33 cellular contexts compared by ENCODE assay signal in genomic region chr5:108184940-108185339, GRCh38.
"Had no signal": no experiment of that assay in that cellular context is flagged by ENCODE, and none has a peak within 500 bp of the region (broad histone marks: within the 10 kb centered on the region; RNA-seq: fewer than 3 reads in every experiment).

No MANE protein-coding gene starts in this region.

- H3K4me1 ChIP-seq: adrenal gland, body of pancreas, breast epithelium had no signal

- H3K36me3 ChIP-seq: adrenal gland, brain microvascular endothelial cell, breast epithelium had no signal

- H3K27ac ChIP-seq: adrenal gland, body of pancreas, brain microvascular endothelial cell, breast epithelium, VCaP had no signal

- H3K9me3 ChIP-seq: adrenal gland, body of pancreas, breast epithelium had no signal

- DNase-seq: activated B cell treated with CpG ODN at 0.5 μM for 24 hours; activated CD4-positive, alpha-beta memory T cell treated with anti-CD3 and anti-CD28 coated beads for 36 hours; activated CD4-positive, alpha-beta T cell treated with anti-CD3 and anti-CD28 coated beads for 4 hours; activated CD4-positive, alpha-beta T cell treated with anti-CD3 and anti-CD28 coated beads, Interleukin-2, amount 10 ng/mL, durations not matched to agents 24 days and 14 days; activated CD4-positive, alpha-beta T cell treated with anti-CD3 and anti-CD28 coated beads, Interleukin-2, amount 50 U/mL, for 1 hour; activated CD4-positive, alpha-beta T cell treated with anti-CD3 and anti-CD28 coated beads, Interleukin-2, amount 50 U/mL, for 4 hours; activated CD4-positive, CD25-positive, alpha-beta regulatory T cell treated with anti-CD3 and anti-CD28 coated beads, Interleukin-2, amount 50 U/mL, for 72 hours; activated CD8-positive, alpha-beta memory T cell treated with anti-CD3 and anti-CD28 coated beads, Interleukin-2, amount 50 U/mL, for 4 hours; activated CD8-positive, alpha-beta T cell treated with anti-CD3 and anti-CD28 coated beads for 36 hours; activated effector memory CD4-positive, alpha-beta T cell treated with anti-CD3 and anti-CD28 coated beads, Interleukin-2, amount 50 U/mL, for 16 hours; activated gamma-delta T cell treated with Interleukin-2 at 50 U/mL for 16 hours; activated naive CD4-positive, alpha-beta T cell; activated naive CD4-positive, alpha-beta T cell treated with anti-CD3 and anti-CD28 coated beads for 36 hours; activated naive CD4-positive, alpha-beta T cell treated with anti-CD3 and anti-CD28 coated beads, Interleukin-2, amount 50 U/mL, for 16 hours; activated naive CD8-positive, alpha-beta T cell treated with anti-CD3 and anti-CD28 coated beads for 36 hours; activated T-cell treated with anti-CD3 and anti-CD28 coated beads for 4 hours; activated T-cell treated with anti-CD3 and anti-CD28 coated beads, Interleukin-2, amount 50 U/mL, for 1 hour; activated T-cell treated with anti-CD3 and anti-CD28 coated beads, Interleukin-2, amount 50 U/mL, for 4 hours; activated T-cell treated with anti-CD3 and anti-CD28 coated beads, Interleukin-2, amount 50 U/mL, for 72 hours; adrenal gland; amniotic stem cell; aorta; body of pancreas; brain microvascular endothelial cell; central memory CD4-positive, alpha-beta T cell; T-helper 17 cell; T-helper 9 cell had no signal

- FAIRE-seq: astrocyte, TTC549 had no signal

- ATAC-seq: activated CD8-positive, alpha-beta T cell treated with anti-CD3 and anti-CD28 coated beads for 36 hours; activated naive CD4-positive, alpha-beta T cell treated with anti-CD3 and anti-CD28 coated beads, Interleukin-2, amount 50 U/mL, for 72 hours; activated T-cell treated with anti-CD3 and anti-CD28 coated beads, Interleukin-2, amount 50 U/mL, for 4 hours; activated T-cell treated with anti-CD3 and anti-CD28 coated beads, Interleukin-2, amount 50 U/mL, for 72 hours; activated T-helper 17 cell treated with anti-CD3 and anti-CD28 coated beads, Interleukin-2, amount 50 U/mL, for 72 hours; body of pancreas; T-helper 17 cell had no signal

- H3K4me3 ChIP-seq: adrenal gland, body of pancreas, breast epithelium had no signal

- H3K27me3 ChIP-seq: adrenal gland, body of pancreas, brain microvascular endothelial cell, breast epithelium had no signal
